10 cellular contexts compared by ENCODE assay signal in the genomic region with DNA sequence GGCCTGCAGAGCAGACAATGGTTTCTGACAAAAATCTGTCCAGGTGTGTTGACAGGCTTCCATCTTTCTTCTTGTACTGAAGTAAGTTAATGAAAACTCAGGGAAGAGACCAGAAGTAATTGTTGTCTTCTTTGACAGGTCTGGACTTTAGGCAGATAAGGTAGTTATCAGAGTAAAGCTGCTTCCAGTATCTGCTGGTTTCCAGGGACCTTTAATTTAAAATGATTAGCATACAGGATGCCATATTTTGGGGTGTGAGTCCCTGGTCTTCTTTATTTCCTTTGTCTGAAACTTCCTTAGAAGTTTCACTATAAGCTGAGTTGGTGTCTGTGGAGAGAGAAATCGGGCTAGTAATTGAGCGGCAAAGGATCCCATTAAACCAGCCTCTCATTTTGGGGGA. TPM values are rescaled to one million over a fixed set of nuclear protein-coding genes. Genes with fewer than 3 reads are reported as not detected.
DNase-seq lines count a peak whose midpoint lies in the region; TF ChIP-seq lines count a peak whose summit lies in the region.
"Had no signal": no experiment of that assay in that cellular context is flagged by ENCODE, and none has a peak within 500 bp of the region (broad histone marks: within the 10 kb centered on the region; RNA-seq: fewer than 3 reads in every experiment).

No MANE protein-coding gene starts in this region.

- TF ChIP-seq CTCF in GM12875 (IDR thresholded peaks at IDR 0.05; ENCODE audit: borderline replicate concordance, insufficient read depth, low read depth, low read length), result no peak
- no peak for TF ChIP-seq CTCF in Peyer's patch (IDR thresholded peaks at IDR 0.05)
- TF ChIP-seq CTCF in epithelial cell of proximal tubule (conservative IDR thresholded peaks at IDR 0.05; ENCODE audit: low read depth, low read length), result no peak
- no peak for TF ChIP-seq CTCF in prostate gland (IDR thresholded peaks at IDR 0.05)

- H3K4me3 ChIP-seq in GM12875 (ENCODE audit: low read depth, low read length) (peak overlapping the region; percentile 80), Peyer's patch (peak overlapping the region; percentile 84 to 94 (median 90)), epithelial cell of proximal tubule (ENCODE audit: low read depth, low read length) (peak overlapping the region; percentile 85), prostate gland (peak overlapping the region; percentile 81 to 96)

- no peaks in the 10 kb centered on the region for H3K27me3 ChIP-seq in Peyer's patch
- no peaks in the 10 kb centered on the region for H3K27me3 ChIP-seq in prostate gland (replicated peaks; ENCODE audit: insufficient read depth)

- no peak for TF ChIP-seq POLR2A in Peyer's patch (IDR thresholded peaks at IDR 0.05)
- TF ChIP-seq POLR2A in prostate gland (IDR thresholded peaks at IDR 0.05), result no peak

- no peaks in the 10 kb centered on the region for H3K9me3 ChIP-seq in Peyer's patch
- H3K9me3 ChIP-seq in prostate gland, result no peaks in the 10 kb centered on the region

- H3K27ac ChIP-seq in Peyer's patch (no peak overlapping the region), prostate gland (no peak overlapping the region)

- H3K4me1 ChIP-seq in Peyer's patch, result peaks cover 3 to 32% (median 15%) of the 10 kb centered on the region in 4 donors
- peaks cover 2% of the 10 kb centered on the region for H3K4me1 ChIP-seq in prostate gland (replicated peaks)

- intact Hi-C loops in prostate gland (cut with DNase I), result loop anchor here (2.0 to 5.0 kb wide), 2 partner anchors 27 to 47 kb away; partner anchors contain the start of genes SELENOH and ZDHHC5

- H3K36me3 ChIP-seq in Peyer's patch, result no peaks in the 10 kb centered on the region
- H3K36me3 ChIP-seq in prostate gland, result no peaks in the 10 kb centered on the region

- 92% methylated on average over 2 of the region's 2 CpGs for WGBS in prostate gland

- DNase-seq in Peyer's patch (no peak), epithelial cell of proximal tubule (ENCODE audit: low read depth) (no peak), prostate gland (ENCODE audit: low spot score) (no peak), GDM1 (lab: John Stamatoyannopoulos, UW) (no peak), HuH-7 (ENCODE audit: low spot score) (no peak), cerebellar cortex (ENCODE audit: low spot score) (no peak), amygdala (lab: John Stamatoyannopoulos, UW) (no peak)
- DNase-seq: foreskin melanocyte, Kasumi-1 had no signal

RNA-seq across cellular contexts. Expression of gene TMX2, which starts 1.5 kb away (rescaled TPM):
- 10 to 100 TPM; 18.2 to 86.0 (median 74.9) TPM for total RNA-seq in Peyer's patch
- total RNA-seq in epithelial cell of proximal tubule, result 61.8 and 83.7 TPM in 2 replicates
- 10 to 100 TPM; 80.8 to 84.4 TPM for total RNA-seq in prostate gland

RNA-seq across cellular contexts. Expression of gene MED19, which starts 1.8 kb away (rescaled TPM):
- 10 to 100 TPM in 3 of 4 donors, 1 to 10 TPM in 1; 3.0 to 26.4 (median 21.5) TPM for total RNA-seq in Peyer's patch
- total RNA-seq in epithelial cell of proximal tubule, result 15.9 and 22.9 TPM in 2 replicates
- 10 to 100 TPM; 14.8 to 39.4 TPM for total RNA-seq in prostate gland

RNA-seq across cellular contexts. Expression of gene SELENOH, which starts 27.4 kb away (rescaled TPM):
- 10 to 100 TPM; 42.0 to 50.5 (median 46.5) TPM for total RNA-seq in Peyer's patch
- total RNA-seq in epithelial cell of proximal tubule, result 279 and 298 TPM in 2 replicates
- total RNA-seq in prostate gland, result 100 to 1,000 TPM; 181 to 334 TPM

RNA-seq across cellular contexts. Expression of gene BTBD18, which starts 37.8 kb away (rescaled TPM):
- not detected for total RNA-seq in Peyer's patch
- not detected in 2 replicates for total RNA-seq in epithelial cell of proximal tubule
- 1 to 10 TPM in 1 of 2 donors, not detected in 1; 1.0 TPM for total RNA-seq in prostate gland

RNA-seq across cellular contexts. Expression of gene ZDHHC5, which starts 45.9 kb away (rescaled TPM):
- 10 to 100 TPM; 27.2 to 69.7 (median 60.1) TPM for total RNA-seq in Peyer's patch
- 31.4 and 43.5 TPM in 2 replicates for total RNA-seq in epithelial cell of proximal tubule
- total RNA-seq in prostate gland, result 10 to 100 TPM; 65.4 to 69.9 TPM
